26 cellular contexts compared by ENCODE assay signal in the genomic region with DNA sequence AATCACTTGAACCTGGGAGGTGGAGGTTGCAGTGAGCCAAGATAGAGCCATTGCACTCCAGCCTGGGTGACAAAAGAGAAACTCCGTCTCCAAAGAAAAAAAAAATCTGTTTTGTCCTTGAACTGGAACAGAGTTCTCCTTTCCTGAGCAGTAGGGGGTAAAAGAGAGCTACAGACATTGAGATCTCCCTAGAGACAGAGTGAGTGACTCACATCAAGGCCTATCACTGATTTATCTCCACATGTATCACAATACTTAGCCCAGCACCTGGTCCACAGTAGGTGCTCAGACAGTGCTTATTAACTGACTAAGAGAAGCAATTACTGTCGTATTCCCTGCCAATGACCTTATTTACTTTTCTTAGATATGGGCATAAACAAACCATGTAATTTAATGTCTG.
A peak's percentile ranks its signal among the peaks of the same experiment; 100 is the strongest.
DNase-seq lines count a peak whose midpoint lies in the region; ATAC-seq and TF ChIP-seq lines count a peak whose summit lies in the region.
"Had no signal": no experiment of that assay in that cellular context is flagged by ENCODE, and none has a peak within 500 bp of the region (broad histone marks: within the 10 kb centered on the region; RNA-seq: fewer than 3 reads in every experiment).

No MANE protein-coding gene starts in this region.

- no peak for TF ChIP-seq CTCF in 22Rv1 (IDR thresholded peaks at IDR 0.05)
- TF ChIP-seq CTCF in NB4 (IDR thresholded peaks at IDR 0.05; ENCODE audit: low read depth, low read length), result no peak
- no peak for TF ChIP-seq CTCF in brain microvascular endothelial cell (IDR thresholded peaks at IDR 0.05; ENCODE audit: low read depth, low read length, missing control alignments)
- TF ChIP-seq CTCF in gastroesophageal sphincter (IDR thresholded peaks at IDR 0.05), result no peak

- in situ Hi-C loops in brain microvascular endothelial cell (cut with HindIII; ENCODE audit: low pct_ligation_motif_present, low sequenced_read_pairs), result no loop called here

- H3K27me3 ChIP-seq in brain microvascular endothelial cell (replicated peaks) (no peaks in the 10 kb centered on the region), gastroesophageal sphincter (no peaks in the 10 kb centered on the region)
- H3K27me3 ChIP-seq: colonic mucosa, foreskin keratinocyte, heart right ventricle, SJCRH30, thyroid gland had no signal

- ATAC-seq in gastroesophageal sphincter, result no peak
- ATAC-seq: K562; stimulated activated naive CD8-positive, alpha-beta T cell treated with anti-CD3 and anti-CD28 coated beads, Interleukin-15, amount 100 ng/mL, for 72 hours had no signal

- WGBS in gastroesophageal sphincter (ENCODE audit: low coverage in 1 of 2), 2 donors, result 78 to 80% methylated on average over 2 of the region's 2 CpGs

- no peak for TF ChIP-seq POLR2A in NB4 (IDR thresholded peaks at IDR 0.05; ENCODE audit: extremely low read depth, insufficient read length)
- no peak for TF ChIP-seq POLR2A in gastroesophageal sphincter (IDR thresholded peaks at IDR 0.05)

- H3K4me1 ChIP-seq in gastroesophageal sphincter, result peaks cover 0 to 9% (median 0%) of the 10 kb centered on the region in 3 donors
- H3K4me1 ChIP-seq: colonic mucosa, foreskin keratinocyte, thyroid gland had no signal

- H3K9me3 ChIP-seq in gastroesophageal sphincter, result no peaks in the 10 kb centered on the region
- H3K9me3 ChIP-seq: colonic mucosa, thyroid gland had no signal

- no peak overlapping the region for H3K4me3 ChIP-seq in NB4 (ENCODE audit: low read depth, low read length)
- no peak overlapping the region for H3K4me3 ChIP-seq in brain microvascular endothelial cell (ENCODE audit: low read depth, low read length)
- H3K4me3 ChIP-seq in gastroesophageal sphincter, result no peak overlapping the region
- H3K4me3 ChIP-seq: colonic mucosa, heart right ventricle, K562, SJCRH30, thyroid gland had no signal

- peak overlapping the region; percentile 39 for H3K27ac ChIP-seq in 22Rv1
- H3K27ac ChIP-seq in brain microvascular endothelial cell, result no peak overlapping the region
- peak overlapping the region in 1 of 4 donors; percentile 25 for H3K27ac ChIP-seq in gastroesophageal sphincter
- H3K27ac ChIP-seq: colonic mucosa, foreskin keratinocyte, heart right ventricle, SJCRH30, thyroid gland had no signal

- peak; percentile 8 for DNase-seq in NB4 (ENCODE audit: low read depth)
- DNase-seq in NCI-H2171 treated with DMSO at 0.1 percent for 48 hours (lab: John Stamatoyannopoulos, UW), result peak; percentile 78
- DNase-seq in brain microvascular endothelial cell, result peak; percentile 16
- no peak for DNase-seq in hippocampal formation (lab: John Stamatoyannopoulos, UW)
- DNase-seq in NCI-H2227 (lab: John Stamatoyannopoulos, UW; ENCODE audit: unreplicated experiment), result no peak
- DNase-seq in stimulated activated CD4-positive, alpha-beta T cell treated with anti-CD3 and anti-CD28 coated beads, Interleukin-2, amount 100 ng/mL, for 24 hours, result no peak
- DNase-seq: activated B cell treated with CpG ODN at 0.5 μM for 24 hours; activated naive CD4-positive, alpha-beta T cell treated with anti-CD3 and anti-CD28 coated beads for 36 hours; amniotic stem cell; colonic mucosa; DMS53; effector CD8-positive, alpha-beta T cell; heart right ventricle; left cardiac atrium; mammary epithelial cell; NCI-H187 treated with DMSO at 0.1 percent for 48 hours; NCI-H526 treated with DMSO at 0.1 percent for 48 hours; SJCRH30; small intestine; stimulated activated CD8-positive, alpha-beta memory T cell treated with anti-CD3 and anti-CD28 coated beads, Interleukin-4, amount 100 ng/mL, for 48 hours; stimulated activated naive CD8-positive, alpha-beta T cell treated with anti-CD3 and anti-CD28 coated beads, Interleukin-15, amount 100 ng/mL, for 72 hours; thyroid gland had no signal

- no peaks in the 10 kb centered on the region for H3K36me3 ChIP-seq in brain microvascular endothelial cell (replicated peaks)
- no peaks in the 10 kb centered on the region for H3K36me3 ChIP-seq in gastroesophageal sphincter
- H3K36me3 ChIP-seq: colonic mucosa, heart right ventricle, SJCRH30, thyroid gland had no signal

- TF ChIP-seq EP300 in gastroesophageal sphincter (IDR thresholded peaks at IDR 0.05), result no peak

Comparison
In these comparisons a context has a peak if more than half of its experiments do, and no peak if none do; other contexts are left out.
1. DNase-seq: peak in NB4 (single experiment), NCI-H2171 treated with DMSO at 0.1 percent for 48 hours (single experiment) and brain microvascular endothelial cell (single experiment); none in hippocampal formation (0 of 2), NCI-H2227 (single experiment) and stimulated activated CD4-positive, alpha-beta T cell treated with anti-CD3 and anti-CD28 coated beads, Interleukin-2, amount 100 ng/mL, for 24 hours (0 of 2).